Comparison of ENCODE assay signal across 19 cellular contexts in genomic region chr2:177914247-177914646, GRCh38.
DNase-seq lines count a peak whose midpoint lies in the region; ATAC-seq and TF ChIP-seq lines count a peak whose summit lies in the region.
"Had no signal": no experiment of that assay in that cellular context is flagged by ENCODE, and none has a peak within 500 bp of the region (broad histone marks: within the 10 kb centered on the region; RNA-seq: fewer than 3 reads in every experiment).

No MANE protein-coding gene starts in this region.

- H3K4me1 ChIP-seq in psoas muscle: peaks cover 18% of the 10 kb centered on the region
- H3K4me1 ChIP-seq: Caco-2, HAP-1 had no signal

- H3K27me3 ChIP-seq in psoas muscle (ENCODE audit: insufficient read depth in 3 of 3, low read length in 2 of 3): no peaks in the 10 kb centered on the region
- H3K27me3 ChIP-seq: BLaER1 had no signal

- H3K36me3 ChIP-seq in psoas muscle (ENCODE audit: insufficient read depth in 1 of 2, low read depth in 1 of 2): no peaks in the 10 kb centered on the region
- H3K36me3 ChIP-seq: BLaER1, HAP-1 had no signal

- ATAC-seq in psoas muscle (peak in 3 of 4 donors; percentile 81 to 98 (median 89)), GM21381 (IDR thresholded peaks at IDR 0.05; ENCODE audit: unreplicated experiment) (no peak), left colon (no peak)
- ATAC-seq: CD8-positive, alpha-beta T cell had no signal

- in situ Hi-C loops in G401 (cut with HindIII; ENCODE audit: low sequenced_read_pairs): no loop called here

- H3K27ac ChIP-seq in psoas muscle: no peak overlapping the region
- H3K27ac ChIP-seq: 22Rv1, BLaER1, C4-2B had no signal

- DNase-seq in G401 (ENCODE audit: low spot score) (peak; percentile 55), cerebellar cortex (ENCODE audit: low spot score) (peak; percentile 55), psoas muscle (no peak), superior temporal gyrus (ENCODE audit: extremely low spot score) (peak; percentile 26), left colon (no peak)
- no peak for DNase-seq in stimulated activated CD8-positive, alpha-beta memory T cell treated with anti-CD3 and anti-CD28 coated beads, Interleukin-4, amount 100 ng/mL, for 48 hours
- DNase-seq: Caco-2; CD4-positive, CD25-positive, alpha-beta regulatory T cell; CD8-positive, alpha-beta T cell; DMS153; EL; GF-D8; GOT3; HFFc6 had no signal

- WGBS in psoas muscle, 3 donors: 23 to 49% (median 30%) methylated on average over 1 of the region's 1 CpG

- H3K9me3 ChIP-seq in psoas muscle: no peaks in the 10 kb centered on the region
- H3K9me3 ChIP-seq: BLaER1, Caco-2, HAP-1 had no signal

- no peak overlapping the region for H3K4me3 ChIP-seq in psoas muscle
- H3K4me3 ChIP-seq: BLaER1, HAP-1 had no signal

- TF ChIP-seq CTCF in psoas muscle (IDR thresholded peaks at IDR 0.05): no peak

- intact Hi-C loops in psoas muscle (cut with DNase I): no loop called here
- intact Hi-C loops in left colon (cut with DNase I, micrococcal nuclease): no loop called here

Comparison
In these comparisons a context has a peak if more than half of its experiments do, and no peak if none do; other contexts are left out.
1. DNase-seq: peak in G401 (single experiment), cerebellar cortex (single experiment) and superior temporal gyrus (single experiment); none in psoas muscle (0 of 2), stimulated activated CD8-positive, alpha-beta memory T cell treated with anti-CD3 and anti-CD28 coated beads, Interleukin-4, amount 100 ng/mL, for 48 hours (single experiment) and left colon (0 of 2).
2. ATAC-seq: peak in psoas muscle (3 of 4); none in GM21381 (single experiment) and left colon (single experiment).